Comparison of ENCODE assay signal across 17 cellular contexts in the genomic region with DNA sequence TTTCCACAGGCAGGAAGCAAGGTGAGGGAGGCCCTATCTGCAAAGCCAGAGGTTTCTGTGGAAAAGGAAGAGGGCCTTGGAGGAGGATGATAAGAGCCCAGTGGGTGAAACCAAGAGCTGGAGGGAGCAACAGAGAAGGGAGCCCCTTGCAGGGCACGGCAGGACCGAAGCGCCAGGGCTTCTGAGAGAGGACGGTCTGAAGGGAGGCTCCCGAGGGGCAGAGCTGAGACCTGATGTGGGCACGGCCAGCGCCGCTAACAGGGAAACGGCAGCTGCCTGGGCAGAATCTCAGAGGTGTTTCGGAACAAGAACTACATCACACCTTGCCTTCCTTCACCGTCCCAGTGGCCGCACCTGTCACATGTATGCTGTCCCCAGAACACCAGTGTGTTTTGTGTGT.
A peak's percentile ranks its signal among the peaks of the same experiment; 100 is the strongest.
DNase-seq lines count a peak whose midpoint lies in the region; ATAC-seq and TF ChIP-seq lines count a peak whose summit lies in the region.
"Had no signal": no experiment of that assay in that cellular context is flagged by ENCODE, and none has a peak within 500 bp of the region (broad histone marks: within the 10 kb centered on the region; RNA-seq: fewer than 3 reads in every experiment).

No MANE protein-coding gene starts in this region.

- H3K4me1 Mint-ChIP-seq in activated CD4-positive, alpha-beta T cell treated with anti-CD3 and anti-CD28 coated beads, Interleukin-2, amount 10 ng/mL, durations not matched to agents 24 days and 14 days, result no peaks in the 10 kb centered on the region
- no peaks in the 10 kb centered on the region for H3K4me1 Mint-ChIP-seq in activated CD4-positive, alpha-beta T cell treated with anti-CD3 and anti-CD28 coated beads for 36 hours
- no peaks in the 10 kb centered on the region for H3K4me1 Mint-ChIP-seq in activated CD8-positive, alpha-beta memory T cell treated with anti-CD3 and anti-CD28 coated beads, Interleukin-2, amount 10 ng/mL, durations not matched to agents 7 days and 5 days
- no peaks in the 10 kb centered on the region for H3K4me1 Mint-ChIP-seq in progenitor cell of endocrine pancreas (ENCODE audit: low read depth)
- H3K4me1 Mint-ChIP-seq: B cell had no signal

- TF ChIP-seq CTCF in progenitor cell of endocrine pancreas (IDR thresholded peaks at IDR 0.05; ENCODE audit: unreplicated experiment), result no peak

- H3K9me3 Mint-ChIP-seq in activated CD4-positive, alpha-beta T cell treated with anti-CD3 and anti-CD28 coated beads, Interleukin-2, amount 10 ng/mL, durations not matched to agents 24 days and 14 days, result no peaks in the 10 kb centered on the region
- H3K9me3 Mint-ChIP-seq in activated CD4-positive, alpha-beta T cell treated with anti-CD3 and anti-CD28 coated beads for 36 hours (ENCODE audit: low read depth), result peaks cover 4% of the 10 kb centered on the region
- H3K9me3 Mint-ChIP-seq in activated CD8-positive, alpha-beta memory T cell treated with anti-CD3 and anti-CD28 coated beads, Interleukin-2, amount 10 ng/mL, durations not matched to agents 7 days and 5 days (ENCODE audit: low read depth), result peaks cover 8% of the 10 kb centered on the region
- no peaks in the 10 kb centered on the region for H3K9me3 Mint-ChIP-seq in progenitor cell of endocrine pancreas (ENCODE audit: low read depth)

- ATAC-seq in activated CD4-positive, alpha-beta T cell treated with anti-CD3 and anti-CD28 coated beads for 36 hours, result no peak
- no peak for ATAC-seq in activated CD8-positive, alpha-beta memory T cell treated with anti-CD3 and anti-CD28 coated beads, Interleukin-2, amount 10 ng/mL, durations not matched to agents 7 days and 5 days
- ATAC-seq: A549; CD8-positive, alpha-beta T cell; GM12878 had no signal

- CTCF ChIA-PET in activated CD4-positive, alpha-beta T cell treated with anti-CD3 and anti-CD28 coated beads for 36 hours (lab: Charles Lee), result no interaction called here
- CTCF ChIA-PET in activated CD8-positive, alpha-beta memory T cell treated with anti-CD3 and anti-CD28 coated beads, Interleukin-2, amount 10 ng/mL, durations not matched to agents 7 days and 5 days (lab: Charles Lee), result no interaction called here

- no peak overlapping the region for H3K27ac Mint-ChIP-seq in activated CD4-positive, alpha-beta T cell treated with anti-CD3 and anti-CD28 coated beads, Interleukin-2, amount 10 ng/mL, durations not matched to agents 24 days and 14 days
- H3K27ac Mint-ChIP-seq in activated CD4-positive, alpha-beta T cell treated with anti-CD3 and anti-CD28 coated beads for 36 hours, result no peak overlapping the region
- H3K27ac Mint-ChIP-seq in activated CD8-positive, alpha-beta memory T cell treated with anti-CD3 and anti-CD28 coated beads, Interleukin-2, amount 10 ng/mL, durations not matched to agents 7 days and 5 days, result peak overlapping the region; percentile 41
- H3K27ac Mint-ChIP-seq in progenitor cell of endocrine pancreas, result peak overlapping the region; percentile 6
- H3K27ac Mint-ChIP-seq: B cell; CD4-positive, alpha-beta T cell; CD8-positive, alpha-beta T cell had no signal

- H3K27me3 Mint-ChIP-seq in activated CD4-positive, alpha-beta T cell treated with anti-CD3 and anti-CD28 coated beads, Interleukin-2, amount 10 ng/mL, durations not matched to agents 24 days and 14 days, result peaks cover 3% of the 10 kb centered on the region
- no peaks in the 10 kb centered on the region for H3K27me3 Mint-ChIP-seq in activated CD4-positive, alpha-beta T cell treated with anti-CD3 and anti-CD28 coated beads for 36 hours
- H3K27me3 Mint-ChIP-seq in activated CD8-positive, alpha-beta memory T cell treated with anti-CD3 and anti-CD28 coated beads, Interleukin-2, amount 10 ng/mL, durations not matched to agents 7 days and 5 days, result no peaks in the 10 kb centered on the region
- H3K27me3 Mint-ChIP-seq in progenitor cell of endocrine pancreas, result peaks cover 6% of the 10 kb centered on the region
- H3K27me3 Mint-ChIP-seq: CD4-positive, alpha-beta T cell had no signal

- no peaks in the 10 kb centered on the region for H3K36me3 Mint-ChIP-seq in activated CD4-positive, alpha-beta T cell treated with anti-CD3 and anti-CD28 coated beads, Interleukin-2, amount 10 ng/mL, durations not matched to agents 24 days and 14 days (ENCODE audit: low read depth)
- H3K36me3 Mint-ChIP-seq in activated CD4-positive, alpha-beta T cell treated with anti-CD3 and anti-CD28 coated beads for 36 hours (ENCODE audit: low read depth), result no peaks in the 10 kb centered on the region
- no peaks in the 10 kb centered on the region for H3K36me3 Mint-ChIP-seq in activated CD8-positive, alpha-beta memory T cell treated with anti-CD3 and anti-CD28 coated beads, Interleukin-2, amount 10 ng/mL, durations not matched to agents 7 days and 5 days
- no peaks in the 10 kb centered on the region for H3K36me3 Mint-ChIP-seq in progenitor cell of endocrine pancreas (ENCODE audit: insufficient read depth)
- H3K36me3 Mint-ChIP-seq: CD8-positive, alpha-beta T cell had no signal

- POLR2A ChIA-PET in activated CD4-positive, alpha-beta T cell treated with anti-CD3 and anti-CD28 coated beads for 36 hours (lab: Charles Lee), result no interaction called here

- intact Hi-C loops in activated CD4-positive, alpha-beta T cell treated with anti-CD3 and anti-CD28 coated beads, Interleukin-2, amount 10 ng/mL, durations not matched to agents 24 days and 14 days (cut with micrococcal nuclease), result no loop called here
- intact Hi-C loops in activated CD4-positive, alpha-beta T cell treated with anti-CD3 and anti-CD28 coated beads for 36 hours (cut with DNase I, micrococcal nuclease), result no loop called here

- no peak overlapping the region for H3K4me3 Mint-ChIP-seq in activated CD4-positive, alpha-beta T cell treated with anti-CD3 and anti-CD28 coated beads, Interleukin-2, amount 10 ng/mL, durations not matched to agents 24 days and 14 days
- no peak overlapping the region for H3K4me3 Mint-ChIP-seq in activated CD4-positive, alpha-beta T cell treated with anti-CD3 and anti-CD28 coated beads for 36 hours
- H3K4me3 Mint-ChIP-seq in activated CD8-positive, alpha-beta memory T cell treated with anti-CD3 and anti-CD28 coated beads, Interleukin-2, amount 10 ng/mL, durations not matched to agents 7 days and 5 days, result no peak overlapping the region
- no peak overlapping the region for H3K4me3 Mint-ChIP-seq in progenitor cell of endocrine pancreas (ENCODE audit: low read depth)
- H3K4me3 Mint-ChIP-seq: B cell; CD4-positive, alpha-beta T cell; CD8-positive, alpha-beta T cell had no signal

- peak; percentile 19 for DNase-seq in activated CD4-positive, alpha-beta T cell treated with anti-CD3 and anti-CD28 coated beads, Interleukin-2, amount 10 ng/mL, durations not matched to agents 24 days and 14 days
- no peak for DNase-seq in activated CD4-positive, alpha-beta T cell treated with anti-CD3 and anti-CD28 coated beads for 36 hours
- DNase-seq in activated CD8-positive, alpha-beta memory T cell treated with anti-CD3 and anti-CD28 coated beads, Interleukin-2, amount 10 ng/mL, durations not matched to agents 7 days and 5 days, result no peak
- DNase-seq in activated CD8-positive, alpha-beta memory T cell treated with anti-CD3 and anti-CD28 coated beads, Interleukin-2, amount 50 U/mL, for 4 hours, result no peak
- DNase-seq in progenitor cell of endocrine pancreas (ENCODE audit: low spot score, unreplicated experiment) (no peak), NK-92 (lab: John Stamatoyannopoulos, UW; ENCODE audit: unreplicated experiment) (no peak), NCI-H510A (lab: John Stamatoyannopoulos, UW) (no peak)
- DNase-seq: AML-193; Caco-2; Calu3; CD4-positive, alpha-beta T cell; CD8-positive, alpha-beta T cell; EL; GDM1 had no signal

Comparison
In these comparisons a context has a peak if more than half of its experiments do, and no peak if none do; other contexts are left out.
1. H3K27ac Mint-ChIP-seq: peak in activated CD8-positive, alpha-beta memory T cell treated with anti-CD3 and anti-CD28 coated beads, Interleukin-2, amount 10 ng/mL, durations not matched to agents 7 days and 5 days (single experiment) and progenitor cell of endocrine pancreas (single experiment); none in activated CD4-positive, alpha-beta T cell treated with anti-CD3 and anti-CD28 coated beads, Interleukin-2, amount 10 ng/mL, durations not matched to agents 24 days and 14 days (single experiment) and activated CD4-positive, alpha-beta T cell treated with anti-CD3 and anti-CD28 coated beads for 36 hours (single experiment).